8 cellular contexts compared by ENCODE assay signal in the genomic region with DNA sequence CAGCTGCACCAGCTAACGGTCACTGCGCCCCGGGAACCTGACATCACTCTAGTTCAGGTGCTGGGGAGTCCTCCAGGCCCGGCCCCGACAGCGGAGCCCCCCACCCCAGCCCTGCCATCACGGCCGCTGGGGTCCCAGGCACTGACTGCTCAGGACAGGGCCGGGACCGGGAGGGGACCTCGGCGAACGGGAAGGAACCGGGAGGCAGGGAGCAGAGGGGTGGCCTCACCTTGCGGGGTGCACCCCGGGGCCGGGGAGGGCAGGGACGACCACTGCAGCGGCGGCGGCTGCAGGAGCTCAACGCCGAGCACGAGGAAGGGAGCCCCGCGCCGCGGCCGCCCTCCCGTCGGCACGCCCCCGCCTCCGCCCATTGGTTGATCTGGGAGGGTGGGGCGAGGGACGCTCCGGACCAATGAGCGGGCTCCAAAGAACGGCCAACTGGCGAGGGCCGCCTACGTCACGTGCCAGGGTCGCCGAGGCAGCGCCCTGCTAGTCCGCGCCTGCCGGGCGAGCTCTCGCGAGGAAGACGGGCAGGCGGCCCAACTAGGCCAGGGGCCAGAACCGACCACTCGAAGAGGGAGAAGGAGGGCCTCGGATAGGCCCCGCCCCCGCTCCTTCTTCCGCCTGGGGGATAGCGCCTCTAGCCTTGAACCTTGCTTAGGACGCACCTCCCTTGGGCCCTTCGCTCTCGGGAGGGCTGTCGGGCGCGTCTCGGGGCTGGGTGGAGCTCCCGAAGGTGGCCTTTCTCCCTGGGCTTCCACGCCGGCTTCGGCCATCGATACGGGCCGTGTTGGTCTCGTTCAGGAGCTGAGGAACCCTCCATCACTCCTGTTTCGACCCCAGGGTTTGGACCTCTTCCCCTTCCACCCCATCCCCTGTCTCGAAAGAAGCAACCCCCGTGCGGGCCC. TPM values are rescaled to one million over a fixed set of nuclear protein-coding genes. Genes with fewer than 3 reads are reported as not detected.
DNase-seq lines count a peak whose midpoint lies in the region; ATAC-seq and TF ChIP-seq lines count a peak whose summit lies in the region.

ADISSP (minus strand) TSS at position 320 of the 908 bp plus-strand sequence. CDS start 7,653 bp downstream, outside the sequence.

- H3K4me3 Mint-ChIP-seq in endothelial cell (ENCODE audit: unreplicated experiment) (peak within 1 kb of the TSS; percentile 88), mesothelial cell of epicardium (peak within 1 kb of the TSS; percentile 82)

- TF ChIP-seq CTCF in OCI-LY7 (conservative IDR thresholded peaks at IDR 0.05; ENCODE audit: low read length) (no peak), endothelial cell (IDR thresholded peaks at IDR 0.05; ENCODE audit: unreplicated experiment) (no peak), mesothelial cell of epicardium (IDR thresholded peaks at IDR 0.05; ENCODE audit: unreplicated experiment) (no peak)

- no TSS peak for BruUV-seq in OCI-LY7 (replicated peaks; lab: Mats Ljungman, UMichigan)

- H3K36me3 ChIP-seq in OCI-LY7 (ENCODE audit: insufficient read depth, low read length): no peaks in the 10 kb centered on the region

- DNase-seq in DMS114 treated with DMSO at 0.1 percent for 48 hours (lab: John Stamatoyannopoulos, UW; ENCODE audit: unreplicated experiment) (peak; percentile 94), HuH-7.5 (ENCODE audit: low spot score) (peak; percentile 100), OCI-LY7 (ENCODE audit: low spot score) (peak; percentile 99), activated T-cell treated with anti-CD3 and anti-CD28 coated beads for 1 hour (ENCODE audit: low read depth) (peak; percentile 94), endothelial cell (ENCODE audit: low spot score) (peak; percentile 97), mesothelial cell of epicardium (ENCODE audit: low spot score in 2 of 2, unreplicated experiment in 2 of 2) (peak; percentile 95 to 97)
- DNase-seq in stimulated activated CD8-positive, alpha-beta memory T cell treated with anti-CD3 and anti-CD28 coated beads, Interleukin-15, amount 100 ng/mL, for 48 hours (ENCODE audit: low read depth in 2 of 2): peak; percentile 97 to 99

- H3K27ac ChIP-seq in OCI-LY7 (ENCODE audit: low read depth, low read length, poor library complexity, severe bottlenecking): peak within 1 kb of the TSS; percentile 66

- peak; percentile 89 for ATAC-seq in GM21526 (IDR thresholded peaks at IDR 0.05; ENCODE audit: low FRiP score, unreplicated experiment)

- POLR2A ChIA-PET in OCI-LY7 (lab: Charles Lee): interaction anchor here (0.6 to 2.1 kb wide), 12 partner anchors 8 to 304 kb away, joined by 3 to 11 read pairs (median 4); partner anchors contain the start of genes AP5S1 and SPEF1

- H3K27ac Mint-ChIP-seq in endothelial cell (ENCODE audit: unreplicated experiment) (peak within 1 kb of the TSS; percentile 89), mesothelial cell of epicardium (peak within 1 kb of the TSS; percentile 94)

- H4K20me1 ChIP-seq in OCI-LY7 (ENCODE audit: insufficient read depth, low read length): no peaks in the 10 kb centered on the region

- H3K36me3 Mint-ChIP-seq in endothelial cell (ENCODE audit: low read depth, unreplicated experiment) (peaks cover 4% of the 10 kb centered on the region), mesothelial cell of epicardium (no peaks in the 10 kb centered on the region)

- H3K27me3 Mint-ChIP-seq in endothelial cell (ENCODE audit: unreplicated experiment) (peaks cover 14% of the 10 kb centered on the region), mesothelial cell of epicardium (ENCODE audit: low read depth) (no peaks in the 10 kb centered on the region)

- CTCF ChIA-PET in OCI-LY7 (lab: Charles Lee; ENCODE audit: unreplicated experiment): interaction anchor here (0.6 to 2.5 kb wide), 5 partner anchors 13 to 57 kb away, joined by 3 to 16 read pairs (median 3); no protein-coding TSS in a partner anchor

- no peaks in the 10 kb centered on the region for H3K9me2 ChIP-seq in OCI-LY7 (ENCODE audit: insufficient read depth, low read length)

- H3K4me2 ChIP-seq in OCI-LY7 (ENCODE audit: low read length): peak within 1 kb of the TSS; percentile 97

- H3K4me1 Mint-ChIP-seq in endothelial cell (ENCODE audit: unreplicated experiment) (peaks cover 9% of the 10 kb centered on the region), mesothelial cell of epicardium (peaks cover 22% of the 10 kb centered on the region)

- H2AFZ ChIP-seq in OCI-LY7 (ENCODE audit: low read length): peak within 1 kb of the TSS; percentile 68; the same call in 1 of the 2 replicates

- intact Hi-C loops in OCI-LY7 (cut with micrococcal nuclease; ENCODE audit: unreplicated experiment): loop anchor here (1.0 to 5.0 kb wide), 4 partner anchors 47 to 205 kb away; no protein-coding TSS in a partner anchor

- peaks cover 9% of the 10 kb centered on the region; the same call in 1 of the 2 replicates for H3K79me2 ChIP-seq in OCI-LY7 (ENCODE audit: insufficient read depth, low read depth, low read length)

- no peaks in the 10 kb centered on the region for H3K9me3 ChIP-seq in OCI-LY7 (ENCODE audit: low read length)

- H3K4me3 ChIP-seq in OCI-LY7 (ENCODE audit: low read depth, low read length, poor library complexity, severe bottlenecking): peak within 1 kb of the TSS; percentile 84

- H3K4me1 ChIP-seq in OCI-LY7 (ENCODE audit: insufficient read depth, low read length, poor library complexity, severe bottlenecking): peaks cover 25% of the 10 kb centered on the region

- no peaks in the 10 kb centered on the region for H3K9me3 Mint-ChIP-seq in endothelial cell (ENCODE audit: unreplicated experiment)
- no peaks in the 10 kb centered on the region for H3K9me3 Mint-ChIP-seq in mesothelial cell of epicardium

RNA-seq across cellular contexts. Expression of gene ADISSP, which starts in this region (rescaled TPM):
- total RNA-seq in OCI-LY7 (2014; rRNA removed; shearing (Covaris generic)): 62.1 and 66.7 TPM in 2 replicates
- 58.7 and 64.4 TPM in 2 replicates for total RNA-seq in OCI-LY7 (2022)
- total RNA-seq in endothelial cell (ENCODE audit: unreplicated experiment): 18.0 TPM
- 24.3 to 26.5 TPM (median 24.9 TPM) in 3 replicates for total RNA-seq in mesothelial cell of epicardium

Comparison
In these comparisons a context has a peak if more than half of its experiments do, and no peak if none do; other contexts are left out.
1. Peak in every context shown above with its lines: DNase-seq, ATAC-seq, H3K4me3 ChIP-seq and H3K27ac ChIP-seq.